Comparison of ENCODE assay signal across 25 cellular contexts in the genomic region with DNA sequence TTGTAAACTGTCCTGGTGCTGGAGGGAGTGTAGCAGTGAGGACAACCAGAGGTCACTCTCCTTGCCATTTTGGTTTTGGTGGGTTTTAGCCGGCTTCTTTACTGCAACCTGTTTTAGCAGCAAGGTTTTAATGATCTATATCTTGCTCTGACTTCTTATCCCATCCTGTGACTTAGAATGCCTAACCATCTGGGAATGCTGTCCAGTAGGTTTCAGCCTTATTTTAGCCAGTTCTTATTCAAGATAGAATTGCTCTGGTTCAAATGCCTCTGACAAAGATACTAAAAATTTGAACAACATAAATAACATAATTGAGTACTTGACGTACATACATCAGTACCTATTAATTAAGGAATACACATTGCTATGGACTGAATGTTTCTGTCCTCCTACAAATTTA.
"Had no signal": no experiment of that assay in that cellular context is flagged by ENCODE, and none has a peak within 500 bp of the region (broad histone marks: within the 10 kb centered on the region; RNA-seq: fewer than 3 reads in every experiment).

No MANE protein-coding gene starts in this region.

- H3K4me3 Mint-ChIP-seq: dendritic cell treated with granulocyte-macrophage colony-stimulating factor and Interleukin-4, amounts not matched to agents 40 ng/mL and 50 ng/mL, for 4 days; effector memory CD8-positive, alpha-beta T cell; endodermal cell had no signal

- H3K9me3 Mint-ChIP-seq: dendritic cell treated with granulocyte-macrophage colony-stimulating factor and Interleukin-4, amounts not matched to agents 40 ng/mL and 50 ng/mL, for 4 days; effector memory CD8-positive, alpha-beta T cell; endodermal cell had no signal

- H3K4me3 ChIP-seq: colonic mucosa, coronary artery, dorsolateral prefrontal cortex, esophagus muscularis mucosa, esophagus squamous epithelium, gastrocnemius medialis, gastroesophageal sphincter, heart left ventricle, heart right ventricle had no signal

- H3K9me3 ChIP-seq: colonic mucosa, esophagus muscularis mucosa, esophagus squamous epithelium, gastrocnemius medialis, gastroesophageal sphincter, heart left ventricle, heart right ventricle had no signal

- ATAC-seq: effector memory CD8-positive, alpha-beta T cell; esophagus mucosa; foreskin keratinocyte; gastrocnemius medialis; gastroesophageal sphincter; heart left ventricle; heart right ventricle had no signal

- H3K27ac ChIP-seq: colonic mucosa, coronary artery, dorsolateral prefrontal cortex, epithelial cell of prostate, esophagus muscularis mucosa, esophagus squamous epithelium, foreskin keratinocyte, gastrocnemius medialis, gastroesophageal sphincter, heart left ventricle, heart right ventricle had no signal

- DNase-seq: colonic mucosa; cortex of kidney; dermis blood vessel endothelial cell; dorsolateral prefrontal cortex; effector CD4-positive, alpha-beta T cell; effector CD8-positive, alpha-beta T cell; effector memory CD4-positive, alpha-beta T cell; effector memory CD8-positive, alpha-beta T cell; endodermal cell; erythroblast; esophagus squamous epithelium; foreskin fibroblast; foreskin melanocyte; gastrocnemius medialis; glutamatergic neuron; head of caudate nucleus; heart left ventricle; heart right ventricle had no signal

- H3K27ac Mint-ChIP-seq: dendritic cell treated with granulocyte-macrophage colony-stimulating factor and Interleukin-4, amounts not matched to agents 40 ng/mL and 50 ng/mL, for 4 days; effector memory CD8-positive, alpha-beta T cell; endodermal cell had no signal

- H3K4me1 ChIP-seq: colonic mucosa, esophagus muscularis mucosa, esophagus squamous epithelium, foreskin keratinocyte, gastrocnemius medialis, gastroesophageal sphincter, heart left ventricle, heart right ventricle had no signal

- H3K27me3 ChIP-seq: colonic mucosa, esophagus muscularis mucosa, esophagus squamous epithelium, foreskin keratinocyte, gastrocnemius medialis, gastroesophageal sphincter, heart left ventricle, heart right ventricle had no signal

- H3K36me3 ChIP-seq: colonic mucosa, esophagus muscularis mucosa, esophagus squamous epithelium, gastrocnemius medialis, gastroesophageal sphincter, heart left ventricle, heart right ventricle had no signal

- H3K27me3 Mint-ChIP-seq: dendritic cell treated with granulocyte-macrophage colony-stimulating factor and Interleukin-4, amounts not matched to agents 40 ng/mL and 50 ng/mL, for 4 days; effector memory CD8-positive, alpha-beta T cell had no signal
